Comparison of ENCODE assay signal across 1 cellular context in the genomic region with DNA sequence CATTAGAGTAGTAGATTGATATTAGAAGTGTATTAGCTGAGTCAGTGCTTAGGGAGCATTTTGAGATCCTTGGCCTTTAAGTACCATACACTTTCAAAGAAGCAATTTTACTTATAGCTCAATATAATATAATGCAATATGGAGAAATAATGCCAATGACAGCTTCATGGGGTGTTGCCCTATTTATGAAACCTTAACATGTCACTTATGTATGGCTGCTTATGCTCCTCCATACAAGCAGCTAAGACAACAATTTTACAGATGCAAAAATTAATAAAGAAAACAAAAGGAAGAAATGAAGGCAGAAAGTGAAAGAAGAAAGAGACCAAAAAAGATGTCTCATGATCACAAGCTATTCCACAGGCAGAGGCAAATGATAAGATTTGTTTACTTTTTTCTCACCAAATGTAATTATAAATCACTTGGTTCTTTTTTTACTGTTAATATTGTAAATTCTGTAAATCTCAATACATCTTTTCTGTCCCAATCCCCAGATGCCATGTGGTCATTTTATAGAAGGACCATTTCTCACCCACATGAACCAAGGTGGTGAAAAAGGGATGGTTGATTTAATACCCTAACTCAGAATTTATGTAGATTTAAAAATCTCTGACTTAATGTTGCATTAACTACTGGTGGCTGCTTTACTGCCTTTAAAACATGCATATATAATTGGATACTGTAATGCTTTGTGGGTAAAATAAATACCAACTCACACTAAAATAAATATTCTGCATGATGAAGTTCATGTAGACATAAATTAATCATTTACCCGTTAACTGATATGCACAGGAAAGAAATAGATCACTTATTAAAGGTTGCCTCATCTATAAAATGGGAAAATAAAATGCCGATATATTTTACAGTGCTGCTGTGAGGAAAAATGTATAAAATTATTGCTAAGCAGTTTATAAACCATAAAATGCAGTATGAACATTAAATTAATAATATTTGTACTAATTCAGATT.
TF ChIP-seq lines count a peak whose summit lies in the region.

No MANE protein-coding gene starts in this region.

TF ChIP-seq in K562, 482 proteins besides CTCF, POLR2A, EP300 and RAD21 (continued from another document and continues in another):
- TF ChIP-seq, protein P1, sequence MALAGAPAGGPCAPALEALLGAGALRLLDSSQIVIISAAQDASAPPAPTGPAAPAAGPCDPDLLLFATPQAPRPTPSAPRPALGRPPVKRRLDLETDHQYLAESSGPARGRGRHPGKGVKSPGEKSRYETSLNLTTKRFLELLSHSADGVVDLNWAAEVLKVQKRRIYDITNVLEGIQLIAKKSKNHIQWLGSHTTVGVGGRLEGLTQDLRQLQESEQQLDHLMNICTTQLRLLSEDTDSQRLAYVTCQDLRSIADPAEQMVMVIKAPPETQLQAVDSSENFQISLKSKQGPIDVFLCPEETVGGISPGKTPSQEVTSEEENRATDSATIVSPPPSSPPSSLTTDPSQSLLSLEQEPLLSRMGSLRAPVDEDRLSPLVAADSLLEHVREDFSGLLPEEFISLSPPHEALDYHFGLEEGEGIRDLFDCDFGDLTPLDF (CRISPR knock-in tag; IDR thresholded peaks at IDR 0.05): no peak
- TF ChIP-seq, protein P2, sequence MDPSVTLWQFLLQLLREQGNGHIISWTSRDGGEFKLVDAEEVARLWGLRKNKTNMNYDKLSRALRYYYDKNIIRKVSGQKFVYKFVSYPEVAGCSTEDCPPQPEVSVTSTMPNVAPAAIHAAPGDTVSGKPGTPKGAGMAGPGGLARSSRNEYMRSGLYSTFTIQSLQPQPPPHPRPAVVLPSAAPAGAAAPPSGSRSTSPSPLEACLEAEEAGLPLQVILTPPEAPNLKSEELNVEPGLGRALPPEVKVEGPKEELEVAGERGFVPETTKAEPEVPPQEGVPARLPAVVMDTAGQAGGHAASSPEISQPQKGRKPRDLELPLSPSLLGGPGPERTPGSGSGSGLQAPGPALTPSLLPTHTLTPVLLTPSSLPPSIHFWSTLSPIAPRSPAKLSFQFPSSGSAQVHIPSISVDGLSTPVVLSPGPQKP (CRISPR knock-in tag; IDR thresholded peaks at IDR 0.05): no peak
- TF ChIP-seq NONO (IDR thresholded peaks at IDR 0.05; ENCODE audit: low read depth in 2 of 2, low read length in 1 of 2) (no peak), XRCC5 (IDR thresholded peaks at IDR 0.05; ENCODE audit: low read depth, low read length) (no peak), MXI1 (IDR thresholded peaks at IDR 0.05; ENCODE audit: low read depth, low read length) (no peak), NFE2 (IDR thresholded peaks at IDR 0.05; ENCODE audit: low read depth) (no peak), ZNF431 (CRISPR knock-in tag; IDR thresholded peaks at IDR 0.05) (no peak), CREM (IDR thresholded peaks at IDR 0.05; ENCODE audit: low read depth) (no peak), SMARCA5 (IDR thresholded peaks at IDR 0.05) (no peak), STAT5A (IDR thresholded peaks at IDR 0.05; ENCODE audit: borderline replicate concordance, low read length) (no peak), PHF21A (IDR thresholded peaks at IDR 0.05; ENCODE audit: borderline replicate concordance, low read depth) (no peak), U2AF2 (optimal IDR thresholded peaks at IDR 0.05; ENCODE audit: low read depth, low read length) (no peak), ZC3H4 (CRISPR knock-in tag; IDR thresholded peaks at IDR 0.05; ENCODE audit: borderline replicate concordance) (no peak), NBN (IDR thresholded peaks at IDR 0.05; ENCODE audit: low read depth) (no peak), GATA2 (CRISPR knock-in tag; IDR thresholded peaks at IDR 0.05) (no peak), L3MBTL2 (IDR thresholded peaks at IDR 0.05) (no peak), MAZ (CRISPR knock-in tag; conservative IDR thresholded peaks at IDR 0.05 in 1 of 2, IDR thresholded peaks at IDR 0.05 in 1 of 2) (no peak), RFX5 (IDR thresholded peaks at IDR 0.05; ENCODE audit: low read depth, low read length) (no peak), TAL1 (IDR thresholded peaks at IDR 0.05) (no peak), ETV5 (CRISPR knock-in tag; IDR thresholded peaks at IDR 0.05; ENCODE audit: low read depth) (no peak), SMARCE1 (IDR thresholded peaks at IDR 0.05) (peak; percentile 29; the same call in 1 of the 2 replicates), TAF7 (tag; IDR thresholded peaks at IDR 0.05) (no peak), ZNF707 (CRISPR knock-in tag; conservative IDR thresholded peaks at IDR 0.05) (no peak), SETDB1 (IDR thresholded peaks at IDR 0.05; ENCODE audit: low read length) (no peak), TAF15 (IDR thresholded peaks at IDR 0.05; ENCODE audit: low read depth, low read length) (no peak), CBX5 (IDR thresholded peaks at IDR 0.05; ENCODE audit: borderline replicate concordance, low read depth) (no peak), PCBP2 (IDR thresholded peaks at IDR 0.05; ENCODE audit: low read depth, low read length, poor library complexity, severe bottlenecking) (no peak), ZNF584 (CRISPR knock-in tag; IDR thresholded peaks at IDR 0.05; ENCODE audit: low read depth) (peak; percentile 34; the same call in 1 of the 2 replicates), ZNF445 (CRISPR knock-in tag; IDR thresholded peaks at IDR 0.05; ENCODE audit: low read depth) (no peak), SRSF7 (optimal IDR thresholded peaks at IDR 0.05; ENCODE audit: low read depth, low read length) (no peak), RBM15 (IDR thresholded peaks at IDR 0.05; ENCODE audit: insufficient read depth, low read length) (no peak), SPI1 (IDR thresholded peaks at IDR 0.05; ENCODE audit: borderline replicate concordance, low read depth, low read length) (no peak), MIER1 (IDR thresholded peaks at IDR 0.05; ENCODE audit: low read depth) (no peak), DACH1 (IDR thresholded peaks at IDR 0.05; ENCODE audit: partially characterized antibody) (no peak), SMAD2 (IDR thresholded peaks at IDR 0.05; ENCODE audit: low read depth, low read length) (no peak), NCOA4 (IDR thresholded peaks at IDR 0.05; ENCODE audit: partially characterized antibody) (no peak)
- TF ChIP-seq, protein P3, sequence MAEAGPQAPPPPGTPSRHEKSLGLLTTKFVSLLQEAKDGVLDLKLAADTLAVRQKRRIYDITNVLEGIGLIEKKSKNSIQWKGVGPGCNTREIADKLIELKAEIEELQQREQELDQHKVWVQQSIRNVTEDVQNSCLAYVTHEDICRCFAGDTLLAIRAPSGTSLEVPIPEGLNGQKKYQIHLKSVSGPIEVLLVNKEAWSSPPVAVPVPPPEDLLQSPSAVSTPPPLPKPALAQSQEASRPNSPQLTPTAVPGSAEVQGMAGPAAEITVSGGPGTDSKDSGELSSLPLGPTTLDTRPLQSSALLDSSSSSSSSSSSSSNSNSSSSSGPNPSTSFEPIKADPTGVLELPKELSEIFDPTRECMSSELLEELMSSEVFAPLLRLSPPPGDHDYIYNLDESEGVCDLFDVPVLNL (CRISPR knock-in tag; IDR thresholded peaks at IDR 0.05; ENCODE audit: low read depth): no peak
- TF ChIP-seq, protein P4, sequence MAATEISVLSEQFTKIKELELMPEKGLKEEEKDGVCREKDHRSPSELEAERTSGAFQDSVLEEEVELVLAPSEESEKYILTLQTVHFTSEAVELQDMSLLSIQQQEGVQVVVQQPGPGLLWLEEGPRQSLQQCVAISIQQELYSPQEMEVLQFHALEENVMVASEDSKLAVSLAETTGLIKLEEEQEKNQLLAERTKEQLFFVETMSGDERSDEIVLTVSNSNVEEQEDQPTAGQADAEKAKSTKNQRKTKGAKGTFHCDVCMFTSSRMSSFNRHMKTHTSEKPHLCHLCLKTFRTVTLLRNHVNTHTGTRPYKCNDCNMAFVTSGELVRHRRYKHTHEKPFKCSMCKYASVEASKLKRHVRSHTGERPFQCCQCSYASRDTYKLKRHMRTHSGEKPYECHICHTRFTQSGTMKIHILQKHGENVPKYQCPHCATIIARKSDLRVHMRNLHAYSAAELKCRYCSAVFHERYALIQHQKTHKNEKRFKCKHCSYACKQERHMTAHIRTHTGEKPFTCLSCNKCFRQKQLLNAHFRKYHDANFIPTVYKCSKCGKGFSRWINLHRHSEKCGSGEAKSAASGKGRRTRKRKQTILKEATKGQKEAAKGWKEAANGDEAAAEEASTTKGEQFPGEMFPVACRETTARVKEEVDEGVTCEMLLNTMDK (IDR thresholded peaks at IDR 0.05; ENCODE audit: borderline replicate concordance, insufficient read depth, low read depth, low read length, poor library complexity, severe bottlenecking): no peak
- TF ChIP-seq, protein P5, sequence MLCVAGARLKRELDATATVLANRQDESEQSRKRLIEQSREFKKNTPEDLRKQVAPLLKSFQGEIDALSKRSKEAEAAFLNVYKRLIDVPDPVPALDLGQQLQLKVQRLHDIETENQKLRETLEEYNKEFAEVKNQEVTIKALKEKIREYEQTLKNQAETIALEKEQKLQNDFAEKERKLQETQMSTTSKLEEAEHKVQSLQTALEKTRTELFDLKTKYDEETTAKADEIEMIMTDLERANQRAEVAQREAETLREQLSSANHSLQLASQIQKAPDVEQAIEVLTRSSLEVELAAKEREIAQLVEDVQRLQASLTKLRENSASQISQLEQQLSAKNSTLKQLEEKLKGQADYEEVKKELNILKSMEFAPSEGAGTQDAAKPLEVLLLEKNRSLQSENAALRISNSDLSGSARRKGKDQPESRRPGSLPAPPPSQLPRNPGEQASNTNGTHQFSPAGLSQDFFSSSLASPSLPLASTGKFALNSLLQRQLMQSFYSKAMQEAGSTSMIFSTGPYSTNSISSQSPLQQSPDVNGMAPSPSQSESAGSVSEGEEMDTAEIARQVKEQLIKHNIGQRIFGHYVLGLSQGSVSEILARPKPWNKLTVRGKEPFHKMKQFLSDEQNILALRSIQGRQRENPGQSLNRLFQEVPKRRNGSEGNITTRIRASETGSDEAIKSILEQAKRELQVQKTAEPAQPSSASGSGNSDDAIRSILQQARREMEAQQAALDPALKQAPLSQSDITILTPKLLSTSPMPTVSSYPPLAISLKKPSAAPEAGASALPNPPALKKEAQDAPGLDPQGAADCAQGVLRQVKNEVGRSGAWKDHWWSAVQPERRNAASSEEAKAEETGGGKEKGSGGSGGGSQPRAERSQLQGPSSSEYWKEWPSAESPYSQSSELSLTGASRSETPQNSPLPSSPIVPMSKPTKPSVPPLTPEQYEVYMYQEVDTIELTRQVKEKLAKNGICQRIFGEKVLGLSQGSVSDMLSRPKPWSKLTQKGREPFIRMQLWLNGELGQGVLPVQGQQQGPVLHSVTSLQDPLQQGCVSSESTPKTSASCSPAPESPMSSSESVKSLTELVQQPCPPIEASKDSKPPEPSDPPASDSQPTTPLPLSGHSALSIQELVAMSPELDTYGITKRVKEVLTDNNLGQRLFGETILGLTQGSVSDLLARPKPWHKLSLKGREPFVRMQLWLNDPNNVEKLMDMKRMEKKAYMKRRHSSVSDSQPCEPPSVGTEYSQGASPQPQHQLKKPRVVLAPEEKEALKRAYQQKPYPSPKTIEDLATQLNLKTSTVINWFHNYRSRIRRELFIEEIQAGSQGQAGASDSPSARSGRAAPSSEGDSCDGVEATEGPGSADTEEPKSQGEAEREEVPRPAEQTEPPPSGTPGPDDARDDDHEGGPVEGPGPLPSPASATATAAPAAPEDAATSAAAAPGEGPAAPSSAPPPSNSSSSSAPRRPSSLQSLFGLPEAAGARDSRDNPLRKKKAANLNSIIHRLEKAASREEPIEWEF (CRISPR knock-in tag; IDR thresholded peaks at IDR 0.05): peak; percentile 73; the same call in 1 of the 2 replicates
- TF ChIP-seq, protein P6, sequence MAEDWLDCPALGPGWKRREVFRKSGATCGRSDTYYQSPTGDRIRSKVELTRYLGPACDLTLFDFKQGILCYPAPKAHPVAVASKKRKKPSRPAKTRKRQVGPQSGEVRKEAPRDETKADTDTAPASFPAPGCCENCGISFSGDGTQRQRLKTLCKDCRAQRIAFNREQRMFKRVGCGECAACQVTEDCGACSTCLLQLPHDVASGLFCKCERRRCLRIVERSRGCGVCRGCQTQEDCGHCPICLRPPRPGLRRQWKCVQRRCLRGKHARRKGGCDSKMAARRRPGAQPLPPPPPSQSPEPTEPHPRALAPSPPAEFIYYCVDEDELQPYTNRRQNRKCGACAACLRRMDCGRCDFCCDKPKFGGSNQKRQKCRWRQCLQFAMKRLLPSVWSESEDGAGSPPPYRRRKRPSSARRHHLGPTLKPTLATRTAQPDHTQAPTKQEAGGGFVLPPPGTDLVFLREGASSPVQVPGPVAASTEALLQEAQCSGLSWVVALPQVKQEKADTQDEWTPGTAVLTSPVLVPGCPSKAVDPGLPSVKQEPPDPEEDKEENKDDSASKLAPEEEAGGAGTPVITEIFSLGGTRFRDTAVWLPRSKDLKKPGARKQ (CRISPR knock-in tag; IDR thresholded peaks at IDR 0.05): no peak
- TF ChIP-seq, protein P7, sequence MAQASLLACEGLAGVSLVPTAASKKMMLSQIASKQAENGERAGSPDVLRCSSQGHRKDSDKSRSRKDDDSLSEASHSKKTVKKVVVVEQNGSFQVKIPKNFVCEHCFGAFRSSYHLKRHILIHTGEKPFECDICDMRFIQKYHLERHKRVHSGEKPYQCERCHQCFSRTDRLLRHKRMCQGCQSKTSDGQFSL (CRISPR knock-in tag; IDR thresholded peaks at IDR 0.05): no peak
- TF ChIP-seq, protein P7 (tag; IDR thresholded peaks at IDR 0.05): no peak
- TF ChIP-seq, protein P8, sequence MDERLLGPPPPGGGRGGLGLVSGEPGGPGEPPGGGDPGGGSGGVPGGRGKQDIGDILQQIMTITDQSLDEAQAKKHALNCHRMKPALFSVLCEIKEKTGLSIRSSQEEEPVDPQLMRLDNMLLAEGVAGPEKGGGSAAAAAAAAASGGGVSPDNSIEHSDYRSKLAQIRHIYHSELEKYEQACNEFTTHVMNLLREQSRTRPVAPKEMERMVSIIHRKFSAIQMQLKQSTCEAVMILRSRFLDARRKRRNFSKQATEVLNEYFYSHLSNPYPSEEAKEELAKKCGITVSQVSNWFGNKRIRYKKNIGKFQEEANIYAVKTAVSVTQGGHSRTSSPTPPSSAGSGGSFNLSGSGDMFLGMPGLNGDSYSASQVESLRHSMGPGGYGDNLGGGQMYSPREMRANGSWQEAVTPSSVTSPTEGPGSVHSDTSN (CRISPR knock-in tag; IDR thresholded peaks at IDR 0.05; ENCODE audit: low read depth): no peak
- TF ChIP-seq, protein P8 (tag; conservative IDR thresholded peaks at IDR 0.05; ENCODE audit: low read depth): 0 out of 2 replicates have a peak, but pooled peaks have one; percentile 11
